ENCODE assay signal across 28 cellular contexts in genomic region chr15:39298563-39298962, GRCh38.
"Had no signal": no experiment of that assay in that cellular context is flagged by ENCODE, and none has a peak within 500 bp of the region (broad histone marks: within the 10 kb centered on the region; RNA-seq: fewer than 3 reads in every experiment).

No MANE protein-coding gene starts in this region.

- H3K4me2 ChIP-seq: KMS-11 had no signal

- H3K27ac Mint-ChIP-seq: activated CD8-positive, alpha-beta T cell treated with anti-CD3 and anti-CD28 coated beads, Interleukin-2, amount 10 ng/mL, durations not matched to agents 7 days and 5 days; activated naive CD8-positive, alpha-beta T cell treated with anti-CD3 and anti-CD28 coated beads, Interleukin-2, amount 10 ng/mL, durations not matched to agents 7 days and 5 days; T-helper 2 cell treated with Interferon-gamma antibody and Interleukin-4, amounts not matched to agents 5 μg/mL and 100 μg/mL, for 36 hours; WTC11 had no signal

- H3K4me1 Mint-ChIP-seq: activated naive CD8-positive, alpha-beta T cell treated with anti-CD3 and anti-CD28 coated beads, Interleukin-2, amount 10 ng/mL, durations not matched to agents 7 days and 5 days; WTC11 had no signal

- H3K9ac ChIP-seq: KMS-11 had no signal

- H3K27me3 ChIP-seq: SJSA1 had no signal

- H3K27ac ChIP-seq: KMS-11, SJSA1 had no signal

- H3K4me3 ChIP-seq: SJSA1 had no signal

- ATAC-seq: activated CD8-positive, alpha-beta T cell treated with anti-CD3 and anti-CD28 coated beads, Interleukin-2, amount 10 ng/mL, durations not matched to agents 7 days and 5 days; Panc1; SK-N-SH treated with all-trans-retinoic acid at 6 μM for 48 hours; WTC11 had no signal

- H3K4me3 Mint-ChIP-seq: activated CD8-positive, alpha-beta T cell treated with anti-CD3 and anti-CD28 coated beads, Interleukin-2, amount 10 ng/mL, durations not matched to agents 7 days and 5 days; activated naive CD8-positive, alpha-beta T cell treated with anti-CD3 and anti-CD28 coated beads, Interleukin-2, amount 10 ng/mL, durations not matched to agents 7 days and 5 days; T-helper 2 cell treated with Interferon-gamma antibody and Interleukin-4, amounts not matched to agents 5 μg/mL and 100 μg/mL, for 36 hours; WTC11 had no signal

- H3K36me3 Mint-ChIP-seq: activated naive CD8-positive, alpha-beta T cell treated with anti-CD3 and anti-CD28 coated beads, Interleukin-2, amount 10 ng/mL, durations not matched to agents 7 days and 5 days; WTC11 had no signal

- H3K9me3 ChIP-seq: SJSA1 had no signal

- H3K36me3 ChIP-seq: SJSA1 had no signal

- DNase-seq: activated CD4-positive, alpha-beta T cell treated with anti-CD3 and anti-CD28 coated beads for 48 hours; activated CD4-positive, alpha-beta T cell treated with anti-CD3 and anti-CD28 coated beads, Interleukin-2, amount 50 U/mL, for 4 hours; activated CD4-positive, CD25-positive, alpha-beta regulatory T cell treated with anti-CD3 and anti-CD28 coated beads, Interleukin-2, amount 50 U/mL, for 72 hours; activated CD8-positive, alpha-beta memory T cell treated with anti-CD3 and anti-CD28 coated beads, Interleukin-2, amount 50 U/mL, for 48 hours; activated CD8-positive, alpha-beta T cell treated with anti-CD3 and anti-CD28 coated beads, Interleukin-2, amount 10 ng/mL, durations not matched to agents 7 days and 5 days; activated naive CD4-positive, alpha-beta T cell treated with anti-CD3 and anti-CD28 coated beads, Interleukin-2, amount 50 U/mL, for 16 hours; activated naive CD8-positive, alpha-beta T cell treated with anti-CD3 and anti-CD28 coated beads, Interleukin-2, amount 10 ng/mL, durations not matched to agents 7 days and 5 days; activated T-cell treated with anti-CD3 and anti-CD28 coated beads, Interleukin-2, amount 50 U/mL, for 1 hour; aorta; central memory CD4-positive, alpha-beta T cell; NCI-H1092; NCI-H1417; NCI-H1930; NCI-H2171; NCI-H2227 treated with DMSO at 0.1 percent for 48 hours; NCI-H446 treated with DMSO at 0.1 percent for 48 hours; NCI-H69; NK-92 treated with Interleukin-12 subunit alpha and Interleukin-12 subunit beta, amount 100 ng/mL, for 24 hours; OCI-M1; RPMI8226; SHP77; SW 1271 had no signal

- H3K9me3 Mint-ChIP-seq: activated naive CD8-positive, alpha-beta T cell treated with anti-CD3 and anti-CD28 coated beads, Interleukin-2, amount 10 ng/mL, durations not matched to agents 7 days and 5 days; T-helper 2 cell treated with Interferon-gamma antibody and Interleukin-4, amounts not matched to agents 5 μg/mL and 100 μg/mL, for 36 hours; WTC11 had no signal
